21 cellular contexts compared by ENCODE assay signal in genomic region chr10:32114500-32114899, GRCh38.
"Had no signal": no experiment of that assay in that cellular context is flagged by ENCODE, and none has a peak within 500 bp of the region (broad histone marks: within the 10 kb centered on the region; RNA-seq: fewer than 3 reads in every experiment).

No MANE protein-coding gene starts in this region.

- H3K36me3 ChIP-seq: gastrocnemius medialis, left lung, neural progenitor cell, right atrium auricular region, sigmoid colon, spleen, thoracic aorta, tibial nerve, upper lobe of left lung had no signal

- H3K4me3 ChIP-seq: dorsolateral prefrontal cortex, gastrocnemius medialis, left lung, neural progenitor cell, right atrium auricular region, sigmoid colon, spleen, thoracic aorta, tibial nerve, upper lobe of left lung had no signal

- DNase-seq: cortex of kidney; dorsolateral prefrontal cortex; effector CD4-positive, alpha-beta T cell; foreskin fibroblast; gastrocnemius medialis; head of caudate nucleus; kidney; left lung; mesenchymal stem cell; naive thymus-derived CD4-positive, alpha-beta T cell; sigmoid colon; spleen; stimulated activated naive B cell treated with anti-CD40 and anti-IgM and Interleukin-4, amounts not matched to agents 10 μg/mL and 1 μg/mL and 100 μg/mL, for 72 hours; upper lobe of left lung had no signal

- H3K4me1 ChIP-seq: left lung, neural progenitor cell, parathyroid adenoma, right atrium auricular region, sigmoid colon, spleen had no signal

- H3K27me3 ChIP-seq: gastrocnemius medialis, left lung, neural progenitor cell, right atrium auricular region, sigmoid colon, tibial nerve had no signal

- H3K9me3 ChIP-seq: gastrocnemius medialis, right atrium auricular region, sigmoid colon, thoracic aorta, upper lobe of left lung had no signal

- ATAC-seq: esophagus mucosa; gastrocnemius medialis; left lung; naive thymus-derived CD4-positive, alpha-beta T cell; stimulated activated naive B cell treated with anti-CD40 and anti-IgM and Interleukin-4, amounts not matched to agents 10 μg/mL and 1 μg/mL and 100 μg/mL, for 72 hours had no signal

- H3K27ac ChIP-seq: dorsolateral prefrontal cortex, epithelial cell of prostate, gastrocnemius medialis, left lung, neural progenitor cell, parathyroid adenoma, right atrium auricular region, sigmoid colon, spleen, thoracic aorta, tibial nerve, upper lobe of left lung had no signal
